In genomic region chr18:46283268-46283667, GRCh38 we compare ENCODE assay signal across 19 cellular contexts.
DNase-seq lines count a peak whose midpoint lies in the region; ATAC-seq and TF ChIP-seq lines count a peak whose summit lies in the region.
"Had no signal": no experiment of that assay in that cellular context is flagged by ENCODE, and none has a peak within 500 bp of the region (broad histone marks: within the 10 kb centered on the region; RNA-seq: fewer than 3 reads in every experiment).

No MANE protein-coding gene starts in this region.

- 67% methylated on average over 7 of the region's 7 CpGs for WGBS in SK-N-SH (ENCODE audit: low lambda C conversion rate)

- no peaks in the 10 kb centered on the region for H3K36me3 Mint-ChIP-seq in glutamatergic neuron (ENCODE audit: unreplicated experiment)
- no peaks in the 10 kb centered on the region for H3K36me3 Mint-ChIP-seq in CD4-positive, alpha-beta memory T cell
- H3K36me3 Mint-ChIP-seq: stimulated activated effector memory CD8-positive, alpha-beta T cell treated with anti-CD3 and anti-CD28 coated beads, Interleukin-12 subunit alpha, Interleukin-12 subunit beta, amount 100 ng/mL, for 72 hours had no signal

- H3K9me2 ChIP-seq in SK-N-SH: no peaks in the 10 kb centered on the region

- no peak overlapping the region for H3K4me2 ChIP-seq in SK-N-SH
- H3K4me2 ChIP-seq: hepatocyte had no signal

- no peaks in the 10 kb centered on the region for H3K9me3 ChIP-seq in SK-N-SH
- no peaks in the 10 kb centered on the region for H3K9me3 ChIP-seq in CD4-positive, alpha-beta memory T cell (ENCODE audit: control insufficient read depth in 1 of 2, low read length in 2 of 2)
- H3K9me3 ChIP-seq: thyroid gland had no signal

- H3F3A ChIP-seq in SK-N-SH (replicated peaks; ENCODE audit: insufficient read depth): no peaks in the 10 kb centered on the region

- H3K4me1 ChIP-seq in SK-N-SH (ENCODE audit: control insufficient read depth in 1 of 2, insufficient read depth in 2 of 2, low read depth in 1 of 2, low read length in 1 of 2): peaks cover 7 to 21% of the 10 kb centered on the region in 2 experiments; a peak in 2 of 4 replicates
- H3K4me1 ChIP-seq in CD4-positive, alpha-beta memory T cell (ENCODE audit: insufficient read depth, low read length): peaks cover 2% of the 10 kb centered on the region
- H3K4me1 ChIP-seq: thyroid gland had no signal

- H2AFZ ChIP-seq in SK-N-SH (ENCODE audit: low read depth): no peak overlapping the region
- H2AFZ ChIP-seq: hepatocyte had no signal

- H3K4me3 Mint-ChIP-seq in glutamatergic neuron (ENCODE audit: unreplicated experiment): peak overlapping the region; percentile 21
- no peak overlapping the region for H3K4me3 Mint-ChIP-seq in CD4-positive, alpha-beta memory T cell
- H3K4me3 Mint-ChIP-seq: activated T-helper 1 cell treated with anti-CD3 and anti-CD28 coated beads, Interleukin-12 subunit alpha, Interleukin-12 subunit beta, Interleukin-2, Interleukin-4 antibody, amounts not matched to agents 30 ng/mL and 10 ng/mL and 1 ng/mL, durations not matched to agents 14 hours and 24 hours and 36 hours; stimulated activated effector memory CD8-positive, alpha-beta T cell treated with anti-CD3 and anti-CD28 coated beads, Interleukin-12 subunit alpha, Interleukin-12 subunit beta, amount 100 ng/mL, for 72 hours had no signal

- no peaks in the 10 kb centered on the region for H3K79me2 ChIP-seq in SK-N-SH (ENCODE audit: insufficient read depth)
- H3K79me2 ChIP-seq: hepatocyte had no signal

- intact Hi-C loops in CD4-positive, alpha-beta memory T cell (cut with micrococcal nuclease): loop anchor here (5.0 kb wide), 1 partner anchor 111 kb away; a partner anchor contains a TSS

- TF ChIP-seq CTCF in SK-N-SH (IDR thresholded peaks at IDR 0.05): no peak
- TF ChIP-seq CTCF in glutamatergic neuron (IDR thresholded peaks at IDR 0.05; ENCODE audit: partially characterized antibody, unreplicated experiment): no peak

- no peaks in the 10 kb centered on the region for H3K36me3 ChIP-seq in SK-N-SH (replicated peaks in 1 of 2; ENCODE audit: control insufficient read depth in 1 of 2, insufficient read depth in 2 of 2, low read length in 1 of 2)
- no peaks in the 10 kb centered on the region for H3K36me3 ChIP-seq in CD4-positive, alpha-beta memory T cell (ENCODE audit: insufficient read depth, low read length)
- H3K36me3 ChIP-seq: cardiac muscle cell, thyroid gland, WERI-Rb-1 had no signal

- TF ChIP-seq RAD21 in SK-N-SH (IDR thresholded peaks at IDR 0.05; ENCODE audit: low read length): no peak

- H3K4me1 Mint-ChIP-seq in glutamatergic neuron (ENCODE audit: low read depth, unreplicated experiment): peaks cover 9% of the 10 kb centered on the region
- peaks cover 1 to 10% (median 5%) of the 10 kb centered on the region in 4 donors for H3K4me1 Mint-ChIP-seq in CD4-positive, alpha-beta memory T cell

- DNase-seq in SK-N-SH (no peak), amniotic epithelial cell (ENCODE audit: low read depth) (peak; percentile 24), glutamatergic neuron (no peak), superior temporal gyrus (ENCODE audit: extremely low spot score) (peak; percentile 39)
- no peak for DNase-seq in stimulated activated naive CD4-positive, alpha-beta T cell treated with Interleukin-2 at 50 U/mL for 16 hours (lab: John Stamatoyannopoulos, UW)
- DNase-seq in activated CD4-positive, alpha-beta T cell treated with anti-CD3 and anti-CD28 coated beads, Interleukin-2, amount 50 U/mL, for 48 hours: no peak
- no peak for DNase-seq in CD4-positive, alpha-beta memory T cell
- DNase-seq: C1 segment of cervical spinal cord, DMS 273 treated with DMSO at 0.1 percent for 48 hours, NCI-H226, retina, T-helper 1 cell, thyroid gland had no signal

- H3K27ac ChIP-seq in SK-N-SH (ENCODE audit: low read depth in 2 of 2, low read length in 1 of 2): 0 out of 4 replicates have a peak overlapping the region, but pooled peaks of 1 of the 2 experiments have one; percentile 25
- no peak overlapping the region for H3K27ac ChIP-seq in CD4-positive, alpha-beta memory T cell (ENCODE audit: low read depth, low read length)
- H3K27ac ChIP-seq: cardiac muscle cell, hepatocyte, thyroid gland had no signal

- CTCF ChIA-PET in SK-N-SH (lab: Yijun Ruan, JAX): interaction anchor here (0.6 to 14.1 kb wide), 16 partner anchors 37 to 387 kb away, joined by 3 to 328 read pairs (median 16); partner anchors contain the start of gene LOXHD1
- CTCF ChIA-PET in CD4-positive, alpha-beta memory T cell (lab: Charles Lee; ENCODE audit: partially characterized antibody): interaction anchor here (0.8 to 6.1 kb wide), 7 partner anchors 9 to 378 kb away, joined by 3 to 56 read pairs (median 15); partner anchors contain the start of gene LOXHD1

- no peaks in the 10 kb centered on the region for H3K27me3 ChIP-seq in SK-N-SH (ENCODE audit: insufficient read depth)
- no peaks in the 10 kb centered on the region for H3K27me3 ChIP-seq in CD4-positive, alpha-beta memory T cell (ENCODE audit: insufficient read depth, low read length)
- H3K27me3 ChIP-seq: cardiac muscle cell, hepatocyte, thyroid gland had no signal

- H3K27me3 Mint-ChIP-seq in glutamatergic neuron (ENCODE audit: unreplicated experiment): peaks cover 5% of the 10 kb centered on the region
- no peaks in the 10 kb centered on the region for H3K27me3 Mint-ChIP-seq in CD4-positive, alpha-beta memory T cell

- no peak for ATAC-seq in SK-N-SH treated with all-trans-retinoic acid at 6 μM for 48 hours
- ATAC-seq: stimulated activated effector memory CD8-positive, alpha-beta T cell treated with anti-CD3 and anti-CD28 coated beads, Interleukin-12 subunit alpha, Interleukin-12 subunit beta, amount 100 ng/mL, for 72 hours had no signal

- no peak overlapping the region for H3K9ac ChIP-seq in SK-N-SH

- H3K4me3 ChIP-seq in SK-N-SH (ENCODE audit: low read depth in 2 of 2, low read length in 1 of 2): no peak overlapping the region
- H3K4me3 ChIP-seq in CD4-positive, alpha-beta memory T cell (ENCODE audit: low read length in 2 of 2): no peak overlapping the region
- H3K4me3 ChIP-seq: cardiac muscle cell, hepatocyte, thyroid gland had no signal

- TF ChIP-seq EP300 in SK-N-SH (IDR thresholded peaks at IDR 0.05; ENCODE audit: borderline replicate concordance in 1 of 2, low read depth in 1 of 2, low read length in 1 of 2): no peak

- peaks cover 5% of the 10 kb centered on the region for H3K9me3 Mint-ChIP-seq in glutamatergic neuron (ENCODE audit: unreplicated experiment)
- H3K9me3 Mint-ChIP-seq in CD4-positive, alpha-beta memory T cell: peaks cover 0 to 3% (median 0%) of the 10 kb centered on the region in 8 donors
- H3K9me3 Mint-ChIP-seq: activated T-helper 1 cell treated with anti-CD3 and anti-CD28 coated beads, Interleukin-12 subunit alpha, Interleukin-12 subunit beta, Interleukin-2, Interleukin-4 antibody, amounts not matched to agents 30 ng/mL and 10 ng/mL and 1 ng/mL, durations not matched to agents 14 hours and 24 hours and 36 hours; stimulated activated effector memory CD8-positive, alpha-beta T cell treated with anti-CD3 and anti-CD28 coated beads, Interleukin-12 subunit alpha, Interleukin-12 subunit beta, amount 100 ng/mL, for 72 hours had no signal

- POLR2A ChIA-PET in SK-N-SH (lab: Yijun Ruan, JAX): interaction anchor here (0.7 to 0.8 kb wide), 2 partner anchors 128 to 271 kb away, joined by 3 read pairs; no protein-coding TSS in a partner anchor
- POLR2A ChIA-PET in CD4-positive, alpha-beta memory T cell (lab: Charles Lee; ENCODE audit: partially characterized antibody): no interaction called here

- no peaks in the 10 kb centered on the region for H4K20me1 ChIP-seq in SK-N-SH (ENCODE audit: insufficient read depth)

- no peak overlapping the region for H3K27ac Mint-ChIP-seq in glutamatergic neuron (ENCODE audit: unreplicated experiment)
- H3K27ac Mint-ChIP-seq in CD4-positive, alpha-beta memory T cell: no peak overlapping the region
- H3K27ac Mint-ChIP-seq: activated T-helper 1 cell treated with anti-CD3 and anti-CD28 coated beads, Interleukin-12 subunit alpha, Interleukin-12 subunit beta, Interleukin-2, Interleukin-4 antibody, amounts not matched to agents 30 ng/mL and 10 ng/mL and 1 ng/mL, durations not matched to agents 14 hours and 24 hours and 36 hours; stimulated activated effector memory CD8-positive, alpha-beta T cell treated with anti-CD3 and anti-CD28 coated beads, Interleukin-12 subunit alpha, Interleukin-12 subunit beta, amount 100 ng/mL, for 72 hours had no signal

TF ChIP-seq in SK-N-SH, 30 proteins besides CTCF, POLR2A, EP300 and RAD21:
- TF ChIP-seq PBX3 (IDR thresholded peaks at IDR 0.05): 0 out of 2 replicates have a peak, but pooled peaks have one; percentile 11
- TF ChIP-seq JUND (IDR thresholded peaks at IDR 0.05): no peak

TF ChIP-seq in SK-N-SH treated with all-trans-retinoic acid at 6 μM for 48 hours, 23 proteins besides CTCF, POLR2A, EP300 and RAD21 (continues in another document):
- TF ChIP-seq PATZ1 (CRISPR knock-in tag; IDR thresholded peaks at IDR 0.05; ENCODE audit: borderline replicate concordance) (no peak), CSRNP3 (CRISPR knock-in tag; IDR thresholded peaks at IDR 0.05) (no peak), ZNF8 (CRISPR knock-in tag; IDR thresholded peaks at IDR 0.05) (no peak), TCF4 (CRISPR knock-in tag; IDR thresholded peaks at IDR 0.05; ENCODE audit: borderline replicate concordance) (no peak)

Comparison
In these comparisons a context has a peak if more than half of its experiments do, and no peak if none do; other contexts are left out.
1. DNase-seq: peak in amniotic epithelial cell (single experiment) and superior temporal gyrus (single experiment); none in SK-N-SH (single experiment), glutamatergic neuron (single experiment), stimulated activated naive CD4-positive, alpha-beta T cell treated with Interleukin-2 at 50 U/mL for 16 hours (single experiment), activated CD4-positive, alpha-beta T cell treated with anti-CD3 and anti-CD28 coated beads, Interleukin-2, amount 50 U/mL, for 48 hours (0 of 2) and CD4-positive, alpha-beta memory T cell (0 of 5).